In genomic region chr12:48716168-48716492, GRCh38 we compare ENCODE assay signal across 8 cellular contexts. TPM values are rescaled to one million over a fixed set of nuclear protein-coding genes. Genes with fewer than 3 reads are reported as not detected.
DNase-seq lines count a peak whose midpoint lies in the region; ATAC-seq and TF ChIP-seq lines count a peak whose summit lies in the region.

No MANE protein-coding gene starts in this region.

- peak overlapping the region; percentile 87 to 98 for H3K4me3 ChIP-seq in CD4-positive, alpha-beta memory T cell (ENCODE audit: low read length in 2 of 2)
- H3K4me3 ChIP-seq in NB4 (ENCODE audit: low read depth, low read length): peak overlapping the region; percentile 99
- peak overlapping the region; percentile 95 for H3K4me3 ChIP-seq in endocrine pancreas (ENCODE audit: control insufficient read depth, insufficient read depth, low read length)
- H3K4me3 ChIP-seq in neural progenitor cell: peak overlapping the region; percentile 92

- H3K9me3 ChIP-seq in CD4-positive, alpha-beta memory T cell (ENCODE audit: control insufficient read depth in 1 of 2, low read length in 2 of 2): no peaks in the 10 kb centered on the region
- H3K9me3 ChIP-seq in endocrine pancreas (ENCODE audit: control insufficient read depth, low read length): no peaks in the 10 kb centered on the region
- peaks cover 9% of the 10 kb centered on the region for H3K9me3 ChIP-seq in neural progenitor cell (ENCODE audit: low read depth)

- H3F3A ChIP-seq in neural progenitor cell (ENCODE audit: low read depth): peaks cover 22% of the 10 kb centered on the region

- H3K27ac ChIP-seq in CD4-positive, alpha-beta memory T cell (ENCODE audit: low read depth, low read length): peak overlapping the region; percentile 98
- peak overlapping the region; percentile 84 for H3K27ac ChIP-seq in neural progenitor cell

- POLR2A ChIA-PET in CD4-positive, alpha-beta memory T cell (lab: Charles Lee; ENCODE audit: partially characterized antibody): interaction anchor here (0.6 to 5.1 kb wide), 4 partner anchors 16 to 99 kb away, joined by 3 to 44 read pairs (median 3); partner anchors contain the start of gene KANSL2

- peaks cover 54% of the 10 kb centered on the region for H3K79me2 ChIP-seq in neural progenitor cell (ENCODE audit: low read depth)

- H3K36me3 ChIP-seq in CD4-positive, alpha-beta memory T cell (ENCODE audit: insufficient read depth, low read length): peaks cover 18% of the 10 kb centered on the region
- H3K36me3 ChIP-seq in endocrine pancreas (ENCODE audit: control insufficient read depth, insufficient read depth, low read length): no peaks in the 10 kb centered on the region
- H3K36me3 ChIP-seq in neural progenitor cell: no peaks in the 10 kb centered on the region

- intact Hi-C loops in CD4-positive, alpha-beta memory T cell (cut with micrococcal nuclease): loop anchor here (1.0 to 2.0 kb wide), 2 partner anchors 34 to 1309 kb away; partner anchors contain the start of genes KANSL2 and RACGAP1

- H3K27me3 ChIP-seq in CD4-positive, alpha-beta memory T cell (ENCODE audit: insufficient read depth, low read length): no peaks in the 10 kb centered on the region
- H3K27me3 ChIP-seq in endocrine pancreas (ENCODE audit: control insufficient read depth, insufficient read depth, low read length): no peaks in the 10 kb centered on the region
- no peaks in the 10 kb centered on the region for H3K27me3 ChIP-seq in neural progenitor cell

- H3K27me3 Mint-ChIP-seq in CD4-positive, alpha-beta memory T cell: no peaks in the 10 kb centered on the region
- H3K27me3 Mint-ChIP-seq in neural progenitor cell (ENCODE audit: insufficient read depth, low read depth): peaks cover 7% of the 10 kb centered on the region

- peaks cover 27 to 43% of the 10 kb centered on the region in 2 donors for H3K36me3 Mint-ChIP-seq in CD4-positive, alpha-beta memory T cell
- peaks cover 16% of the 10 kb centered on the region for H3K36me3 Mint-ChIP-seq in neural progenitor cell

- DNase-seq in CD4-positive, alpha-beta memory T cell: no peak
- DNase-seq in NB4 (ENCODE audit: low read depth) (no peak), neural progenitor cell (ENCODE audit: low spot score) (no peak), foreskin melanocyte (no peak)

- H2AFZ ChIP-seq in neural progenitor cell (replicated peaks): no peak overlapping the region

- peaks cover 40% of the 10 kb centered on the region for H3K4me1 ChIP-seq in CD4-positive, alpha-beta memory T cell (ENCODE audit: insufficient read depth, low read length)
- H3K4me1 ChIP-seq in endocrine pancreas (ENCODE audit: control insufficient read depth, insufficient read depth, low read length): no peaks in the 10 kb centered on the region
- H3K4me1 ChIP-seq in neural progenitor cell: peaks cover 14% of the 10 kb centered on the region

- TF ChIP-seq POLR2A in NB4 (IDR thresholded peaks at IDR 0.05; ENCODE audit: extremely low read depth, insufficient read length): no peak

- H3K9ac ChIP-seq in endocrine pancreas (ENCODE audit: control insufficient read depth, insufficient read depth, low read length) (peak overlapping the region; percentile 77), neural progenitor cell (peak overlapping the region; percentile 91)

- no peak for TF ChIP-seq CTCF in NB4 (IDR thresholded peaks at IDR 0.05; ENCODE audit: low read depth, low read length)
- no peak for TF ChIP-seq CTCF in neural progenitor cell (IDR thresholded peaks at IDR 0.05)

- CTCF ChIA-PET in CD4-positive, alpha-beta memory T cell (lab: Charles Lee; ENCODE audit: partially characterized antibody): interaction anchor here (1.1 kb wide), 1 partner anchor 609 kb away, joined by 3 read pairs; no protein-coding TSS in a partner anchor

- peaks cover 24% of the 10 kb centered on the region for H4K20me1 ChIP-seq in neural progenitor cell (ENCODE audit: low read depth)

- peak overlapping the region; percentile 89 to 99 (median 94) for H3K4me3 Mint-ChIP-seq in CD4-positive, alpha-beta memory T cell
- H3K4me3 Mint-ChIP-seq in neural progenitor cell: peak overlapping the region; percentile 94

- H3K27ac Mint-ChIP-seq in CD4-positive, alpha-beta memory T cell: peak overlapping the region; percentile 90 to 100 (median 97)
- peak overlapping the region; percentile 98 for H3K27ac Mint-ChIP-seq in neural progenitor cell

- peak overlapping the region; percentile 96 for H3K4me2 ChIP-seq in neural progenitor cell

- peaks cover 3 to 16% (median 12%) of the 10 kb centered on the region in 8 donors for H3K9me3 Mint-ChIP-seq in CD4-positive, alpha-beta memory T cell
- peaks cover 11% of the 10 kb centered on the region for H3K9me3 Mint-ChIP-seq in neural progenitor cell

- no peak for ATAC-seq in HG02970 (IDR thresholded peaks at IDR 0.05; ENCODE audit: low FRiP score, unreplicated experiment)
- ATAC-seq in GM19463 (IDR thresholded peaks at IDR 0.05; ENCODE audit: unreplicated experiment): no peak
- no peak for ATAC-seq in GM21381 (IDR thresholded peaks at IDR 0.05; ENCODE audit: unreplicated experiment)

- peaks cover 29 to 56% (median 41%) of the 10 kb centered on the region in 4 donors for H3K4me1 Mint-ChIP-seq in CD4-positive, alpha-beta memory T cell
- H3K4me1 Mint-ChIP-seq in neural progenitor cell: peaks cover 27% of the 10 kb centered on the region

RNA-seq across cellular contexts. Expression of gene CCNT1, which starts 0.4 kb away (rescaled TPM):
- 10 to 100 TPM; 67.0 to 69.5 TPM for total RNA-seq in CD4-positive, alpha-beta memory T cell
- polyA plus RNA-seq in CD4-positive, alpha-beta memory T cell: 10 to 100 TPM in 1 of 2 donors, 1 to 10 TPM in 1; 5.8 to 14.0 TPM
- 43.1 and 64.2 TPM in 2 replicates for total RNA-seq in neural progenitor cell (ENCODE audit: low replicate concordance)

RNA-seq across cellular contexts. Expression of gene KANSL2, which starts 34.1 kb away (rescaled TPM):
- 10 to 100 TPM; 64.4 to 66.8 TPM for total RNA-seq in CD4-positive, alpha-beta memory T cell
- 10 to 100 TPM; 32.7 to 47.4 TPM for polyA plus RNA-seq in CD4-positive, alpha-beta memory T cell
- 82.6 and 97.5 TPM in 2 replicates for total RNA-seq in neural progenitor cell (ENCODE audit: low replicate concordance)
